13 cellular contexts compared by ENCODE assay signal in the genomic region with DNA sequence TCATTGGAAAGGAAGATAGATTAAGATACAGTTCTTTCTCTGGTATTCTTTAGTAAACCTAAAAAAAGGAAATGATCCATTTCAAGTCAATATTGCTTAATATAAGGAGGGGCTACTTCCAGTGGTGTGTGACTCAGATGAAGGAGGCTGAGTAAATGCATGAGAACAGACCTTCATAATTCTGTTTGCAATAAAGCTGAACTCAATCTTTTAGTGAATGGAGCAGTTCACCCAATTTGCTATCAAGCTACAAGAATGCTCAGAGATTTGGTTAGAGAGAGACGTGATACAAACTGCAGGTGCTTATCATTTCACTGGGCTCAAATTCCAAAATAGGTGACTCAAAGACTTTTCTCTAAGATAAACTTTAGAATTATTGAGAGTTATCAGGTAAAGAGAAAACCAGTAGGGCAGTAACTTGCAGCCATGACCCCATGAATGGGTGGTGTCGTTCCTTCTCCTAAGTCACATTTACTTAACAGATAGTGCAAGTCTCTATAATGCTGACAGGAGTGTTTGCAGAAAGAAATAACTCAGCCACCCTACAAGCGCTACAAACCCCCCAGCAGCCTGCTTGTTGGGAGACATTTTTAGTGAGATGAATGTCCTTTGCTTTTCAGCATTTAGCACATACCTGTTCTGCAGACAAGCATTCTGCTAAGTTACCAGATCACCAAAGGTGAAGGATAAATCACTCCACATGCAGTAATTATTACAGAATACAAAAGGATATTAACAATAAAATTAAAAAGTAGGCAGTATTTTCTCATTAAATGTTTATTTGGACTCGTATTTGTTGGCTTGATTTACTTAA. TPM values are rescaled to one million over a fixed set of nuclear protein-coding genes. Genes with fewer than 3 reads are reported as not detected.
DNase-seq lines count a peak whose midpoint lies in the region; ATAC-seq, FAIRE-seq and TF ChIP-seq lines count a peak whose summit lies in the region.
"Had no signal": no experiment of that assay in that cellular context is flagged by ENCODE, and none has a peak within 500 bp of the region (broad histone marks: within the 10 kb centered on the region; RNA-seq: fewer than 3 reads in every experiment).

No MANE protein-coding gene starts in this region.

- H3K4me3 Mint-ChIP-seq in stimulated activated memory B cell treated with anti-CD40 and anti-IgM and Interleukin-4, amounts not matched to agents 10 μg/mL and 1 μg/mL and 100 μg/mL, for 72 hours = no peak overlapping the region
- H3K4me3 Mint-ChIP-seq: IgD-negative memory B cell had no signal

- DNase-seq in H54 (ENCODE audit: insufficient read length, low spot score) (no peak), RWPE2 (ENCODE audit: low spot score) (no peak), fibroblast of peridontal ligament (ENCODE audit: extremely low read depth) (peak; percentile 85), NCI-H2081 treated with DMSO at 0.1 percent for 48 hours (lab: John Stamatoyannopoulos, UW) (no peak), cortex of kidney (lab: John Stamatoyannopoulos, UW) (no peak), aorta (no peak)
- DNase-seq: activated naive CD4-positive, alpha-beta T cell treated with anti-CD3 and anti-CD28 coated beads, Interleukin-2, amount 50 U/mL, for 16 hours; esophagus squamous epithelium; NCI-H774 had no signal

- WGBS in aorta, 2 donors = 68 to 90% methylated on average over 4 of the region's 4 CpGs

- H3K9me3 ChIP-seq in RWPE2 (ENCODE audit: severe bottlenecking) = no peaks in the 10 kb centered on the region
- H3K9me3 ChIP-seq in skeletal muscle satellite cell (replicated peaks; ENCODE audit: low read length) = no peaks in the 10 kb centered on the region
- no peaks in the 10 kb centered on the region for H3K9me3 ChIP-seq in aorta (ENCODE audit: control insufficient read depth, low read length)
- H3K9me3 ChIP-seq: esophagus squamous epithelium had no signal

- H3K27me3 Mint-ChIP-seq in stimulated activated memory B cell treated with anti-CD40 and anti-IgM and Interleukin-4, amounts not matched to agents 10 μg/mL and 1 μg/mL and 100 μg/mL, for 72 hours = no peaks in the 10 kb centered on the region
- H3K27me3 Mint-ChIP-seq: IgD-negative memory B cell had no signal

- no peak overlapping the region for H3K27ac Mint-ChIP-seq in stimulated activated memory B cell treated with anti-CD40 and anti-IgM and Interleukin-4, amounts not matched to agents 10 μg/mL and 1 μg/mL and 100 μg/mL, for 72 hours
- H3K27ac Mint-ChIP-seq: IgD-negative memory B cell had no signal

- peaks cover 9% of the 10 kb centered on the region for H3K4me1 Mint-ChIP-seq in stimulated activated memory B cell treated with anti-CD40 and anti-IgM and Interleukin-4, amounts not matched to agents 10 μg/mL and 1 μg/mL and 100 μg/mL, for 72 hours

- TF ChIP-seq POLR2A in H54 (IDR thresholded peaks at IDR 0.05; ENCODE audit: low read depth, low read length) = no peak

- intact Hi-C loops in aorta (cut with DNase I) = no loop called here

- no peak for TF ChIP-seq CTCF in RWPE2 (IDR thresholded peaks at IDR 0.05; ENCODE audit: poor library complexity, severe bottlenecking)

- no peaks in the 10 kb centered on the region for H3K27me3 ChIP-seq in RWPE2 (ENCODE audit: insufficient read depth, poor library complexity, severe bottlenecking)
- no peaks in the 10 kb centered on the region for H3K27me3 ChIP-seq in skeletal muscle satellite cell (ENCODE audit: control insufficient read depth, insufficient read depth, low read length)
- H3K27me3 ChIP-seq in aorta (ENCODE audit: control insufficient read depth in 1 of 2, insufficient read depth in 2 of 2, low read length in 1 of 2) = no peaks in the 10 kb centered on the region
- H3K27me3 ChIP-seq: esophagus squamous epithelium had no signal

- H3K36me3 Mint-ChIP-seq in stimulated activated memory B cell treated with anti-CD40 and anti-IgM and Interleukin-4, amounts not matched to agents 10 μg/mL and 1 μg/mL and 100 μg/mL, for 72 hours = peaks cover 54% of the 10 kb centered on the region

- ATAC-seq in RWPE2 (ENCODE audit: low read depth) (peak; percentile 60), aorta (ENCODE audit: low FRiP score) (no peak)
- no peak for ATAC-seq in stimulated activated memory B cell treated with anti-CD40 and anti-IgM and Interleukin-4, amounts not matched to agents 10 μg/mL and 1 μg/mL and 100 μg/mL, for 72 hours

- H3K27ac ChIP-seq in RWPE2 (ENCODE audit: poor library complexity, severe bottlenecking) = peak overlapping the region; percentile 63
- no peak overlapping the region for H3K27ac ChIP-seq in aorta (ENCODE audit: low read depth in 1 of 2, low read length in 2 of 2)
- H3K27ac ChIP-seq: esophagus squamous epithelium, VCaP had no signal

- H3K36me3 ChIP-seq in RWPE2 (ENCODE audit: low read depth) (peaks cover 32% of the 10 kb centered on the region), skeletal muscle satellite cell (ENCODE audit: insufficient read depth, low read length) (no peaks in the 10 kb centered on the region), aorta (ENCODE audit: control insufficient read depth in 1 of 2, insufficient read depth in 2 of 2, low read length in 1 of 2) (no peaks in the 10 kb centered on the region)

- H3K4me1 ChIP-seq in RWPE2 (ENCODE audit: insufficient read depth, poor library complexity, severe bottlenecking) (peaks cover 59% of the 10 kb centered on the region), skeletal muscle satellite cell (ENCODE audit: control insufficient read depth, insufficient read depth, low read length) (peaks cover 51% of the 10 kb centered on the region), aorta (ENCODE audit: control insufficient read depth in 1 of 2, insufficient read depth in 2 of 2, low read length in 2 of 2) (peaks cover 5 to 10% of the 10 kb centered on the region in 2 donors)

- H3K9ac ChIP-seq in skeletal muscle satellite cell (ENCODE audit: low read depth, low read length) = peak overlapping the region; percentile 44

- peak; percentile 83 for FAIRE-seq in H54 (lab: Jason Lieb, UNC)

- H3K9me3 Mint-ChIP-seq in stimulated activated memory B cell treated with anti-CD40 and anti-IgM and Interleukin-4, amounts not matched to agents 10 μg/mL and 1 μg/mL and 100 μg/mL, for 72 hours = no peaks in the 10 kb centered on the region
- H3K9me3 Mint-ChIP-seq: IgD-negative memory B cell had no signal

- H3K4me2 ChIP-seq in skeletal muscle satellite cell (ENCODE audit: low read length) = peak overlapping the region; percentile 54

- H3K4me3 ChIP-seq in RWPE2 (ENCODE audit: severe bottlenecking) (no peak overlapping the region), skeletal muscle satellite cell (ENCODE audit: low read length) (peak overlapping the region; percentile 23), aorta (ENCODE audit: low read length in 2 of 2) (no peak overlapping the region)
- H3K4me3 ChIP-seq: esophagus squamous epithelium had no signal

RNA-seq across cellular contexts. Expression of a gene that starts 16.4 kb away (rescaled TPM):
- 6.3 and 10.4 TPM in 2 replicates for total RNA-seq in skeletal muscle satellite cell (2012; rRNA removed)
- total RNA-seq in aorta = 10 to 100 TPM; 11.6 to 24.0 TPM
- polyA plus RNA-seq in aorta = 1 to 10 TPM; 7.6 to 7.8 TPM

RNA-seq across cellular contexts. Expression of a gene that starts 21.8 kb away (rescaled TPM):
- 47.0 and 60.1 TPM in 2 replicates for total RNA-seq in skeletal muscle satellite cell (2012; rRNA removed)
- 10 to 100 TPM; 17.1 to 17.9 TPM for total RNA-seq in aorta
- polyA plus RNA-seq in aorta = 10 to 100 TPM; 23.2 to 39.3 TPM
